18 cellular contexts compared by ENCODE assay signal in genomic region chr20:31903630-31904386, GRCh38. TPM values are rescaled to one million over a fixed set of nuclear protein-coding genes. Genes with fewer than 3 reads are reported as not detected.
DNase-seq lines count a peak whose midpoint lies in the region; ATAC-seq and TF ChIP-seq lines count a peak whose summit lies in the region.
"Had no signal": no experiment of that assay in that cellular context is flagged by ENCODE, and none has a peak within 500 bp of the region (broad histone marks: within the 10 kb centered on the region; RNA-seq: fewer than 3 reads in every experiment).

No MANE protein-coding gene starts in this region.

- no peaks in the 10 kb centered on the region for H3K79me2 ChIP-seq in H9 (ENCODE audit: insufficient read depth, low read length)

- CTCF ChIA-PET in MCF 10A (lab: Yijun Ruan, JAX), result interaction anchor here (0.6 kb wide), 1 partner anchor 112 kb away, joined by 4 read pairs; no protein-coding TSS in a partner anchor

- H2AK5ac ChIP-seq in H9 (ENCODE audit: insufficient read length, low read length), result no peak overlapping the region

- H3K9me3 Mint-ChIP-seq in H9, result no peaks in the 10 kb centered on the region; a peak in 1 of 5 replicates
- no peaks in the 10 kb centered on the region for H3K9me3 Mint-ChIP-seq in endothelial cell (ENCODE audit: unreplicated experiment)
- no peaks in the 10 kb centered on the region for H3K9me3 Mint-ChIP-seq in activated T-cell treated with anti-CD3 and anti-CD28 coated beads, Interleukin-2, amount 50 U/mL, for 24 hours
- no peaks in the 10 kb centered on the region for H3K9me3 Mint-ChIP-seq in MCF 10A (ENCODE audit: unreplicated experiment)
- H3K9me3 Mint-ChIP-seq: CD8-positive, alpha-beta memory T cell; IgD-negative memory B cell had no signal

- no TSS peak for BruUV-seq in MCF 10A (replicated peaks; lab: Mats Ljungman, UMichigan)

- no peak overlapping the region for H4K8ac ChIP-seq in H9 (replicated peaks; ENCODE audit: insufficient read length, low read depth, low read length)

- H3K23ac ChIP-seq in H9 (ENCODE audit: insufficient read length, low read depth, low read length), result no peak overlapping the region

- H3K9ac ChIP-seq in H9 (ENCODE audit: extremely low read depth, insufficient read length, low read length), result no peak overlapping the region
- H3K9ac ChIP-seq: BLaER1, GM23248 had no signal

- H3K4ac ChIP-seq in H9 (ENCODE audit: low read depth, low read length), result no peak overlapping the region

- H3K23me2 ChIP-seq in H9 (ENCODE audit: insufficient read length, low read depth, low read length, poor library complexity, severe bottlenecking), result no peaks in the 10 kb centered on the region

- H3K56ac ChIP-seq in H9 (ENCODE audit: insufficient read length, low read depth, low read length), result no peak overlapping the region

- H4K91ac ChIP-seq in H9 (ENCODE audit: insufficient read length, low read depth, low read length), result no peak overlapping the region

- no peaks in the 10 kb centered on the region; a peak in 1 of 7 replicates for H3K36me3 Mint-ChIP-seq in H9 (ENCODE audit: insufficient read depth in 1 of 3, low read depth in 3 of 3)
- H3K36me3 Mint-ChIP-seq in endothelial cell (ENCODE audit: low read depth, unreplicated experiment), result peaks cover 2% of the 10 kb centered on the region
- H3K36me3 Mint-ChIP-seq in activated T-cell treated with anti-CD3 and anti-CD28 coated beads, Interleukin-2, amount 50 U/mL, for 24 hours (ENCODE audit: low read depth), result no peaks in the 10 kb centered on the region
- no peaks in the 10 kb centered on the region for H3K36me3 Mint-ChIP-seq in MCF 10A (ENCODE audit: insufficient read depth, unreplicated experiment)
- H3K36me3 Mint-ChIP-seq: CD8-positive, alpha-beta memory T cell had no signal

- H3K4me2 ChIP-seq in H9 (ENCODE audit: insufficient read depth, insufficient read length, low read length), result no peak overlapping the region
- H3K4me2 ChIP-seq: BLaER1 had no signal

- H3K9me3 ChIP-seq in H9 (ENCODE audit: control insufficient read depth, low read depth, low read length) (no peaks in the 10 kb centered on the region), heart right ventricle (no peaks in the 10 kb centered on the region)
- H3K9me3 ChIP-seq: BLaER1, Caco-2 had no signal

- no peak overlapping the region for H4K5ac ChIP-seq in H9 (ENCODE audit: insufficient read length, low read depth, low read length)

- no peak overlapping the region for H3K4me3 Mint-ChIP-seq in H9
- H3K4me3 Mint-ChIP-seq in endothelial cell (ENCODE audit: unreplicated experiment), result no peak overlapping the region
- H3K4me3 Mint-ChIP-seq in activated T-cell treated with anti-CD3 and anti-CD28 coated beads, Interleukin-2, amount 50 U/mL, for 24 hours, result no peak overlapping the region
- no peak overlapping the region for H3K4me3 Mint-ChIP-seq in MCF 10A (ENCODE audit: unreplicated experiment)
- H3K4me3 Mint-ChIP-seq: CD8-positive, alpha-beta memory T cell; IgD-negative memory B cell had no signal

- H3K79me1 ChIP-seq in H9 (ENCODE audit: insufficient read depth, low read depth, low read length, poor library complexity, severe bottlenecking), result no peaks in the 10 kb centered on the region

- H4K20me1 ChIP-seq in H9 (ENCODE audit: control insufficient read depth, insufficient read depth, insufficient read length), result no peaks in the 10 kb centered on the region
- H4K20me1 ChIP-seq: BLaER1 had no signal

- no peaks in the 10 kb centered on the region for H3K36me3 ChIP-seq in heart right ventricle
- H3K36me3 ChIP-seq: BLaER1 had no signal

- H2BK120ac ChIP-seq in H9 (ENCODE audit: low read depth, low read length, poor library complexity, severe bottlenecking), result no peak overlapping the region

- ATAC-seq in heart right ventricle, result no peak

- POLR2A ChIA-PET in MCF 10A (lab: Yijun Ruan, JAX), result no interaction called here

- peak; percentile 38; the same call in 2 of the 3 replicates for TF ChIP-seq CTCF in H9 (conservative IDR thresholded peaks at IDR 0.05)
- TF ChIP-seq CTCF in endothelial cell (IDR thresholded peaks at IDR 0.05; ENCODE audit: unreplicated experiment), result peak; percentile 13
- no peak for TF ChIP-seq CTCF in heart right ventricle (IDR thresholded peaks at IDR 0.05)
- TF ChIP-seq CTCF in MCF 10A (IDR thresholded peaks at IDR 0.05; ENCODE audit: unreplicated experiment), result no peak

- intact Hi-C loops in heart right ventricle (cut with DNase I) (no loop called here), MCF 10A (cut with micrococcal nuclease) (no loop called here)

- no peak overlapping the region for H3K18ac ChIP-seq in H9 (ENCODE audit: insufficient read length, low read depth, low read length)

- no peak overlapping the region for H2BK15ac ChIP-seq in H9 (ENCODE audit: low read depth, low read length)

- H2BK5ac ChIP-seq in H9 (ENCODE audit: insufficient read length, low read length), result no peak overlapping the region

- H3K4me1 ChIP-seq in H9 (ENCODE audit: insufficient read depth, low read length) (no peaks in the 10 kb centered on the region; the same call in 1 of the 2 replicates), heart right ventricle (no peaks in the 10 kb centered on the region)
- H3K4me1 ChIP-seq: BLaER1, Caco-2 had no signal

- H3K27me3 ChIP-seq in H9 (ENCODE audit: insufficient read depth, low read length) (no peaks in the 10 kb centered on the region), heart right ventricle (no peaks in the 10 kb centered on the region)
- H3K27me3 ChIP-seq: BLaER1 had no signal

- H3T11ph ChIP-seq in H9 (ENCODE audit: low read length), result no peak overlapping the region

- no peak for DNase-seq in H9
- DNase-seq in NOMO-1 (lab: John Stamatoyannopoulos, UW; ENCODE audit: unreplicated experiment in 2 of 2), result peak; percentile 47 to 86
- peak; percentile 7 for DNase-seq in OCI-M1 (lab: John Stamatoyannopoulos, UW)
- no peak for DNase-seq in endothelial cell (ENCODE audit: low spot score)
- no peak for DNase-seq in NCI-H524 treated with DMSO at 0.1 percent for 48 hours (lab: John Stamatoyannopoulos, UW)
- DNase-seq in activated T-cell treated with anti-CD3 and anti-CD28 coated beads, Interleukin-2, amount 50 U/mL, for 24 hours, result no peak
- DNase-seq in heart right ventricle, result no peak
- DNase-seq in MCF 10A (ENCODE audit: unreplicated experiment), result no peak
- DNase-seq: AML-193; CD8-positive, alpha-beta memory T cell; GF-D8; GM23248; H7 had no signal

- no peak overlapping the region for H3K4me3 ChIP-seq in heart right ventricle
- H3K4me3 ChIP-seq: BLaER1, GM23248 had no signal

- H3K27ac Mint-ChIP-seq in H9 (no peak overlapping the region), endothelial cell (ENCODE audit: unreplicated experiment) (no peak overlapping the region), MCF 10A (ENCODE audit: low read depth, unreplicated experiment) (no peak overlapping the region)
- H3K27ac Mint-ChIP-seq in activated T-cell treated with anti-CD3 and anti-CD28 coated beads, Interleukin-2, amount 50 U/mL, for 24 hours, result no peak overlapping the region
- H3K27ac Mint-ChIP-seq: IgD-negative memory B cell had no signal

- H2AFZ ChIP-seq in H9 (ENCODE audit: low read length), result no peak overlapping the region
- H2AFZ ChIP-seq: GM23248 had no signal

- H2BK20ac ChIP-seq in H9 (ENCODE audit: low read depth, low read length, poor library complexity, severe bottlenecking), result no peak overlapping the region

- H3K27ac ChIP-seq in H9 (ENCODE audit: insufficient read length, low read depth, low read length), result no peak overlapping the region
- no peak overlapping the region for H3K27ac ChIP-seq in heart right ventricle
- H3K27ac ChIP-seq: 22Rv1, BLaER1, GM23248 had no signal

- no CpG with 5 or more reads among the region's 1 CpG for WGBS in H9 (ENCODE audit: extremely low coverage, insufficient read length, low lambda C conversion rate)
- WGBS in heart right ventricle, 2 donors, result 59 to 64% methylated on average over 1 of the region's 1 CpG

- H2BK12ac ChIP-seq in H9 (ENCODE audit: insufficient read length, low read depth, low read length), result no peak overlapping the region

- H3K4me1 Mint-ChIP-seq in H9, result peaks cover 27 to 39% of the 10 kb centered on the region in 2 experiments
- no peaks in the 10 kb centered on the region for H3K4me1 Mint-ChIP-seq in endothelial cell (ENCODE audit: unreplicated experiment)
- no peaks in the 10 kb centered on the region for H3K4me1 Mint-ChIP-seq in activated T-cell treated with anti-CD3 and anti-CD28 coated beads, Interleukin-2, amount 50 U/mL, for 24 hours (ENCODE audit: low read depth)
- no peaks in the 10 kb centered on the region for H3K4me1 Mint-ChIP-seq in MCF 10A (ENCODE audit: insufficient read depth, unreplicated experiment)
- H3K4me1 Mint-ChIP-seq: CD8-positive, alpha-beta memory T cell had no signal

- peaks cover 2% of the 10 kb centered on the region; the same call in 1 of the 2 replicates for H3K27me3 Mint-ChIP-seq in H9 (ENCODE audit: low read depth)
- peaks cover 6% of the 10 kb centered on the region for H3K27me3 Mint-ChIP-seq in endothelial cell (ENCODE audit: unreplicated experiment)
- H3K27me3 Mint-ChIP-seq in activated T-cell treated with anti-CD3 and anti-CD28 coated beads, Interleukin-2, amount 50 U/mL, for 24 hours, result peaks cover 2% of the 10 kb centered on the region
- H3K27me3 Mint-ChIP-seq in MCF 10A (ENCODE audit: insufficient read depth, unreplicated experiment), result peaks cover 17% of the 10 kb centered on the region

- no peak overlapping the region for H3K14ac ChIP-seq in H9 (ENCODE audit: insufficient read depth, low read length)

RNA-seq across cellular contexts. Expression of gene TTLL9, which starts 33.4 kb away (rescaled TPM):
- total RNA-seq in H9 (2021), result 0.13 and 0.20 TPM in 2 replicates
- 0.46 TPM for total RNA-seq in endothelial cell (ENCODE audit: unreplicated experiment)
- under 1 TPM in 1 of 10 donors, not detected in 9; 0.15 TPM for total RNA-seq in heart right ventricle
- polyA plus RNA-seq in heart right ventricle, result under 1 TPM; 0.03 to 0.07 TPM
- total RNA-seq in MCF 10A (2022), result 0.19 TPM in 1 of 2 replicates, not detected in the other
- total RNA-seq: Caco-2; CD8-positive, alpha-beta memory T cell; GM23248; HT1080 had no signal
- polyA plus RNA-seq: CD8-positive, alpha-beta memory T cell; GM23248; IgD-negative memory B cell had no signal

RNA-seq across cellular contexts. Expression of gene DUSP15, which starts 33.5 kb away (rescaled TPM):
- total RNA-seq in H9 (2021) (5.6 and 6.7 TPM in 2 replicates), endothelial cell (ENCODE audit: unreplicated experiment) (2.1 TPM), heart right ventricle (1 to 10 TPM; 1.7 to 7.2 (median 5.0) TPM), MCF 10A (2022) (not detected in 2 replicates)
- polyA plus RNA-seq in heart right ventricle, result 1 to 10 TPM in 1 of 2 donors, under 1 TPM in 1; 0.90 to 6.0 TPM
- total RNA-seq: CD8-positive, alpha-beta memory T cell; GM23248; HT1080 had no signal
- polyA plus RNA-seq: CD8-positive, alpha-beta memory T cell; GM23248; IgD-negative memory B cell had no signal

RNA-seq across cellular contexts. Expression of gene PDRG1, which starts 48.0 kb away (rescaled TPM):
- total RNA-seq in H9 (2021), result 31.1 and 32.2 TPM in 2 replicates
- 21.2 TPM for total RNA-seq in endothelial cell (ENCODE audit: unreplicated experiment)
- total RNA-seq in heart right ventricle, result 10 to 100 TPM in 1 of 10 donors, 1 to 10 TPM in 9; 6.4 to 10.7 (median 7.5) TPM
- polyA plus RNA-seq in heart right ventricle, result 10 to 100 TPM in 1 of 2 donors, 1 to 10 TPM in 1; 7.3 to 12.8 TPM
- total RNA-seq in MCF 10A (2022), result 12.2 and 16.3 TPM in 2 replicates

RNA-seq across cellular contexts. Expression of gene FOXS1, which starts 58.4 kb away (rescaled TPM):
- 0.22 TPM in 1 of 2 replicates, not detected in the other for total RNA-seq in H9 (2021)
- total RNA-seq in endothelial cell (ENCODE audit: unreplicated experiment), result 9.6 TPM
- 1 to 10 TPM; 1.4 to 6.5 (median 2.5) TPM for total RNA-seq in heart right ventricle
- polyA plus RNA-seq in heart right ventricle, result 1 to 10 TPM; 6.0 to 7.5 TPM
- total RNA-seq in MCF 10A (2022), result not detected in 2 replicates
- total RNA-seq: Caco-2; CD8-positive, alpha-beta memory T cell; GM23248 had no signal
- polyA plus RNA-seq: CD8-positive, alpha-beta memory T cell; GM23248; IgD-negative memory B cell had no signal

Comparison
In these comparisons a context has a peak if more than half of its experiments do, and no peak if none do; other contexts are left out.
1. DNase-seq: peak in NOMO-1 (2 of 2) and OCI-M1 (single experiment); none in H9 (single experiment), endothelial cell (single experiment), NCI-H524 treated with DMSO at 0.1 percent for 48 hours (single experiment), activated T-cell treated with anti-CD3 and anti-CD28 coated beads, Interleukin-2, amount 50 U/mL, for 24 hours (single experiment), heart right ventricle (0 of 2) and MCF 10A (single experiment).
2. CTCF ChIP-seq: peak in H9 (single experiment) and endothelial cell (single experiment); none in heart right ventricle (0 of 9) and MCF 10A (single experiment).